9 cellular contexts compared by ENCODE assay signal in genomic region chr1:31977361-31978131, GRCh38. TPM values are rescaled to one million over a fixed set of nuclear protein-coding genes. Genes with fewer than 3 reads are reported as not detected.
DNase-seq lines count a peak whose midpoint lies in the region; ATAC-seq and TF ChIP-seq lines count a peak whose summit lies in the region.
"Had no signal": no experiment of that assay in that cellular context is flagged by ENCODE, and none has a peak within 500 bp of the region (broad histone marks: within the 10 kb centered on the region; RNA-seq: fewer than 3 reads in every experiment).

No MANE protein-coding gene starts in this region.

- H4K91ac ChIP-seq in IMR-90 (ENCODE audit: insufficient read depth, low read depth, low read length): peak overlapping the region; percentile 61

- TF ChIP-seq POLR2A in IMR-90 (IDR thresholded peaks at IDR 0.05; ENCODE audit: low read depth, low read length): no peak

- in situ Hi-C loops in IMR-90 (cut with MboI; ENCODE audit: low sequenced_read_pairs): loop anchor here (25.0 kb wide), 1 partner anchor 90 kb away; no protein-coding TSS in a partner anchor

- H3K23ac ChIP-seq in IMR-90 (ENCODE audit: low read depth, low read length): no peak overlapping the region

- no TSS peak for BruUV-seq in IMR-90 (replicated peaks; lab: Mats Ljungman, UMichigan)

- ATAC-seq in IMR-90 (ENCODE audit: low read depth) (peak; percentile 75), HG02870 (IDR thresholded peaks at IDR 0.05; ENCODE audit: unreplicated experiment) (no peak)
- no peak for ATAC-seq in activated naive CD4-positive, alpha-beta T cell treated with anti-CD3 and anti-CD28 coated beads, Interleukin-2, amount 50 U/mL, for 72 hours

- no peak overlapping the region for H3K56ac ChIP-seq in IMR-90 (ENCODE audit: extremely low read depth, insufficient read depth, low read length)

- H3K9ac ChIP-seq in IMR-90 (ENCODE audit: low read depth, low read length): no peak overlapping the region
- H3K9ac ChIP-seq in adipocyte (ENCODE audit: low read length): peak overlapping the region; percentile 82

- TF ChIP-seq CTCF in IMR-90 (conservative IDR thresholded peaks at IDR 0.05; ENCODE audit: low read depth, low read length): peak; percentile 39

- no peaks in the 10 kb centered on the region; the same call in 1 of the 2 replicates for H4K20me1 ChIP-seq in IMR-90 (ENCODE audit: insufficient read depth, low read length)

- H3K79me1 ChIP-seq in IMR-90 (ENCODE audit: low read depth in 1 of 2, low read length in 2 of 2): no peaks in the 10 kb centered on the region

- TF ChIP-seq RAD21 in IMR-90 (IDR thresholded peaks at IDR 0.05; ENCODE audit: low read length): peak; percentile 42

- H3K4ac ChIP-seq in IMR-90 (ENCODE audit: low read depth, low read length): peak overlapping the region; percentile 13; the same call in 1 of the 2 replicates

- H3K4me1 ChIP-seq in CD4-positive, alpha-beta memory T cell (ENCODE audit: insufficient read depth, low read length): peaks cover 20% of the 10 kb centered on the region
- H3K4me1 ChIP-seq in IMR-90 (ENCODE audit: control insufficient read depth, insufficient read depth, low read length) (peaks cover 6% of the 10 kb centered on the region), adipocyte (ENCODE audit: control insufficient read depth, insufficient read depth, low read length) (peaks cover 27% of the 10 kb centered on the region)

- H2BK5ac ChIP-seq in IMR-90 (ENCODE audit: low read depth, low read length, poor library complexity, severe bottlenecking): no peak overlapping the region

- 0 out of 3 replicates have a peak overlapping the region, but pooled peaks have one; percentile 40 for H2BK15ac ChIP-seq in IMR-90 (ENCODE audit: low read depth, low read length)

- peak overlapping the region; percentile 78 for H2AFZ ChIP-seq in IMR-90 (replicated peaks; ENCODE audit: low read length, poor library complexity)

- H3K27me3 Mint-ChIP-seq in CD4-positive, alpha-beta memory T cell: no peaks in the 10 kb centered on the region
- H3K27me3 Mint-ChIP-seq: IgD-negative memory B cell had no signal

- no peaks in the 10 kb centered on the region for H3K27me3 ChIP-seq in CD4-positive, alpha-beta memory T cell (ENCODE audit: insufficient read depth, low read length)
- peaks cover 5% of the 10 kb centered on the region for H3K27me3 ChIP-seq in IMR-90 (ENCODE audit: control insufficient read depth, insufficient read depth, low read length)
- H3K27me3 ChIP-seq in adipocyte (replicated peaks; ENCODE audit: control insufficient read depth, insufficient read depth, low read length): no peaks in the 10 kb centered on the region

- no peak overlapping the region; the same call in 1 of the 2 replicates for H4K5ac ChIP-seq in IMR-90 (ENCODE audit: low read depth, low read length)

- no peak overlapping the region for H3K4me3 Mint-ChIP-seq in CD4-positive, alpha-beta memory T cell
- H3K4me3 Mint-ChIP-seq: IgD-negative memory B cell had no signal

- peak overlapping the region; percentile 70; the same call in 1 of the 2 replicates for H2AK5ac ChIP-seq in IMR-90 (ENCODE audit: low read depth, low read length)

- peak overlapping the region; percentile 32; the same call in 1 of the 2 replicates for H2BK20ac ChIP-seq in IMR-90 (ENCODE audit: low read depth, low read length)

- no peaks in the 10 kb centered on the region for H3K9me3 Mint-ChIP-seq in CD4-positive, alpha-beta memory T cell
- no peaks in the 10 kb centered on the region for H3K9me3 Mint-ChIP-seq in activated naive CD4-positive, alpha-beta T cell treated with anti-CD3 and anti-CD28 coated beads, Interleukin-2, amount 50 U/mL, for 72 hours
- H3K9me3 Mint-ChIP-seq: IgD-negative memory B cell had no signal

- H2BK120ac ChIP-seq in IMR-90 (ENCODE audit: low read depth, low read length): peak overlapping the region; percentile 19; the same call in 1 of the 2 replicates

- no peaks in the 10 kb centered on the region for H3K9me3 ChIP-seq in CD4-positive, alpha-beta memory T cell (ENCODE audit: control insufficient read depth in 1 of 2, low read length in 2 of 2)
- H3K9me3 ChIP-seq in IMR-90 (ENCODE audit: control insufficient read depth, insufficient read depth, low read length) (no peaks in the 10 kb centered on the region), adipocyte (ENCODE audit: control insufficient read depth, low read length) (no peaks in the 10 kb centered on the region)

- intact Hi-C loops in CD4-positive, alpha-beta memory T cell (cut with micrococcal nuclease): loop anchor here (5.0 kb wide), 1 partner anchor 85 kb away; no protein-coding TSS in a partner anchor
- intact Hi-C loops in IMR-90 (cut with micrococcal nuclease): loop anchor here (2.0 kb wide), 1 partner anchor 85 kb away; no protein-coding TSS in a partner anchor

- H3K9me1 ChIP-seq in IMR-90 (ENCODE audit: insufficient read depth, low read length): 0 out of 2 replicates have a peak, but pooled peaks cover 3% of the 10 kb centered on the region

- H3K27ac ChIP-seq in CD4-positive, alpha-beta memory T cell (ENCODE audit: low read depth, low read length): no peak overlapping the region
- H3K27ac ChIP-seq in IMR-90 (ENCODE audit: insufficient read depth, low read length): peak overlapping the region; percentile 22; the same call in 1 of the 2 replicates

- 0 out of 4 replicates have a peak overlapping the region, but pooled peaks of 1 of the 2 experiments have one; percentile 14 for H4K8ac ChIP-seq in IMR-90 (ENCODE audit: low read depth in 2 of 2, low read length in 2 of 2)

- H3K4me1 Mint-ChIP-seq in CD4-positive, alpha-beta memory T cell: peaks cover 18 to 26% (median 20%) of the 10 kb centered on the region in 4 donors

- H3K4me3 ChIP-seq in CD4-positive, alpha-beta memory T cell (ENCODE audit: low read length in 2 of 2): no peak overlapping the region
- H3K4me3 ChIP-seq in IMR-90 (ENCODE audit: insufficient read depth, low read depth, low read length) (no peak overlapping the region), adipocyte (ENCODE audit: low read length) (peak overlapping the region; percentile 53)

- POLR2A ChIA-PET in CD4-positive, alpha-beta memory T cell (lab: Charles Lee; ENCODE audit: partially characterized antibody): interaction anchor here (1.5 to 2.0 kb wide), 2 partner anchors 38 kb away, joined by 4 to 5 read pairs; no protein-coding TSS in a partner anchor
- POLR2A ChIA-PET in IMR-90 (lab: Charles Lee; ENCODE audit: unreplicated experiment): interaction anchor here (0.6 kb wide), 1 partner anchor 160 kb away, joined by 5 read pairs; no protein-coding TSS in a partner anchor

- peak overlapping the region; percentile 56; the same call in 1 of the 2 replicates for H3K18ac ChIP-seq in IMR-90 (ENCODE audit: low read depth, low read length)

- dilution Hi-C loops in IMR-90 (cut with HindIII; ENCODE audit: low sequenced_read_pairs, unreplicated experiment): no loop called here

- CTCF ChIA-PET in CD4-positive, alpha-beta memory T cell (lab: Charles Lee; ENCODE audit: partially characterized antibody): interaction anchor here (0.6 to 4.1 kb wide), 6 partner anchors 10 to 177 kb away, joined by 3 to 17 read pairs (median 4); no protein-coding TSS in a partner anchor
- CTCF ChIA-PET in IMR-90 (lab: Yijun Ruan, JAX): interaction anchor here (0.8 to 1.5 kb wide), 4 partner anchors 8 to 37 kb away, joined by 3 to 4 read pairs (median 4); no protein-coding TSS in a partner anchor

- peak overlapping the region; percentile 39 for H2AK9ac ChIP-seq in IMR-90 (replicated peaks; ENCODE audit: low read depth, low read length, poor library complexity)

- no peak for DNase-seq in CD4-positive, alpha-beta memory T cell
- peak; percentile 47 for DNase-seq in IMR-90
- DNase-seq in adipocyte (ENCODE audit: low read depth): peak; percentile 92
- DNase-seq in iris pigment epithelial cell (ENCODE audit: low read depth): peak; percentile 79
- no peak for DNase-seq in mesenteric fat pad (ENCODE audit: low spot score)
- DNase-seq in NCI-H2196 (lab: John Stamatoyannopoulos, UW; ENCODE audit: unreplicated experiment): no peak
- DNase-seq in activated naive CD4-positive, alpha-beta T cell treated with anti-CD3 and anti-CD28 coated beads, Interleukin-2, amount 50 U/mL, for 72 hours (ENCODE audit: low spot score in 2 of 2): no peak

- H3K4me2 ChIP-seq in IMR-90 (ENCODE audit: low read depth, low read length): no peak overlapping the region

- no peaks in the 10 kb centered on the region for H3K36me3 Mint-ChIP-seq in CD4-positive, alpha-beta memory T cell
- H3K36me3 Mint-ChIP-seq in activated naive CD4-positive, alpha-beta T cell treated with anti-CD3 and anti-CD28 coated beads, Interleukin-2, amount 50 U/mL, for 72 hours: peaks cover 0 to 1% of the 10 kb centered on the region in 2 donors
- H3K36me3 Mint-ChIP-seq: IgD-negative memory B cell had no signal

- H3K14ac ChIP-seq in IMR-90 (replicated peaks; ENCODE audit: low read depth, low read length): 0 out of 2 replicates have a peak overlapping the region, but pooled peaks have one; percentile 15

- peak overlapping the region in 4 of 7 donors; percentile 43 to 68 (median 51) for H3K27ac Mint-ChIP-seq in CD4-positive, alpha-beta memory T cell
- H3K27ac Mint-ChIP-seq in activated naive CD4-positive, alpha-beta T cell treated with anti-CD3 and anti-CD28 coated beads, Interleukin-2, amount 50 U/mL, for 72 hours: peak overlapping the region in 1 of 2 donors; percentile 68

- WGBS in IMR-90 (ENCODE audit: extremely low coverage in 2 of 2, insufficient read length in 1 of 2), 2 experiments: no CpG with 5 or more reads among the region's 6 CpGs

- no peaks in the 10 kb centered on the region for H3K36me3 ChIP-seq in CD4-positive, alpha-beta memory T cell (ENCODE audit: insufficient read depth, low read length)
- no peaks in the 10 kb centered on the region for H3K36me3 ChIP-seq in IMR-90 (ENCODE audit: control insufficient read depth, insufficient read depth, low read length)
- H3K36me3 ChIP-seq in adipocyte (ENCODE audit: control insufficient read depth, insufficient read depth, low read length, severe bottlenecking): no peaks in the 10 kb centered on the region

RNA-seq across cellular contexts. Expression of gene KHDRBS1, which starts 36.1 kb away (rescaled TPM):
- 100 to 1,000 TPM; 114 to 122 TPM for total RNA-seq in CD4-positive, alpha-beta memory T cell
- polyA plus RNA-seq in CD4-positive, alpha-beta memory T cell: 100 to 1,000 TPM in 1 of 2 donors, 10 to 100 TPM in 1; 70.8 to 116 TPM
- total RNA-seq in IMR-90 (2012; rRNA removed) (33.7 and 39.7 TPM in 2 replicates), mesenteric fat pad (80.1 TPM)
- 52.6 and 67.6 TPM in 2 replicates for polyA plus RNA-seq in IMR-90 (2012; rRNA removed)
- polyA plus RNA-seq in IMR-90 (2012; cell fraction: cytosol; rRNA removed): 40.2 and 51.4 TPM in 2 replicates
- polyA plus RNA-seq in IMR-90 (2012; cell fraction: nucleus; rRNA removed; ENCODE audit: low replicate concordance): 41.3 and 49.0 TPM in 2 replicates
- total RNA-seq in activated naive CD4-positive, alpha-beta T cell treated with anti-CD3 and anti-CD28 coated beads, Interleukin-2, amount 50 U/mL, for 72 hours: 100 to 1,000 TPM; 159 to 210 TPM

RNA-seq across cellular contexts. Expression of gene PTP4A2, which starts 39.4 kb away (rescaled TPM):
- total RNA-seq in CD4-positive, alpha-beta memory T cell: 100 to 1,000 TPM; 254 to 276 TPM
- 100 to 1,000 TPM; 401 to 529 TPM for polyA plus RNA-seq in CD4-positive, alpha-beta memory T cell
- total RNA-seq in IMR-90 (2012; rRNA removed): 328 and 537 TPM in 2 replicates
- polyA plus RNA-seq in IMR-90 (2012; rRNA removed): 99.8 and 135 TPM in 2 replicates
- polyA plus RNA-seq in IMR-90 (2012; cell fraction: cytosol; rRNA removed): 19.3 and 45.6 TPM in 2 replicates
- 5.8 and 62.3 TPM in 2 replicates for polyA plus RNA-seq in IMR-90 (2012; cell fraction: nucleus; rRNA removed; ENCODE audit: low replicate concordance)
- total RNA-seq in mesenteric fat pad: 472 TPM
- total RNA-seq in activated naive CD4-positive, alpha-beta T cell treated with anti-CD3 and anti-CD28 coated beads, Interleukin-2, amount 50 U/mL, for 72 hours: 100 to 1,000 TPM; 216 to 408 TPM

Comparison
In these comparisons a context has a peak if more than half of its experiments do, and no peak if none do; other contexts are left out.
1. DNase-seq: peak in IMR-90 (single experiment), adipocyte (single experiment) and iris pigment epithelial cell (single experiment); none in CD4-positive, alpha-beta memory T cell (0 of 5), mesenteric fat pad (single experiment), NCI-H2196 (single experiment) and activated naive CD4-positive, alpha-beta T cell treated with anti-CD3 and anti-CD28 coated beads, Interleukin-2, amount 50 U/mL, for 72 hours (0 of 2).